Comparison of ENCODE assay signal across 16 cellular contexts in genomic region chr11:33703771-33704170, GRCh38. TPM values are rescaled to one million over a fixed set of nuclear protein-coding genes. Genes with fewer than 3 reads are reported as not detected.
DNase-seq lines count a peak whose midpoint lies in the region; ATAC-seq, FAIRE-seq and TF ChIP-seq lines count a peak whose summit lies in the region.
"Had no signal": no experiment of that assay in that cellular context is flagged by ENCODE, and none has a peak within 500 bp of the region (broad histone marks: within the 10 kb centered on the region; RNA-seq: fewer than 3 reads in every experiment).

No MANE protein-coding gene starts in this region.

- no peaks in the 10 kb centered on the region for H4K20me1 ChIP-seq in K562 (replicated peaks; ENCODE audit: control insufficient read depth, insufficient read depth, low read length)
- H4K20me1 ChIP-seq: BLaER1 had no signal

- no peak for TF ChIP-seq EP300 in K562 (IDR thresholded peaks at IDR 0.05; ENCODE audit: low read length)

- H2AFZ ChIP-seq in K562 (ENCODE audit: low read depth, low read length) = no peak overlapping the region
- H2AFZ ChIP-seq: GM23338 had no signal

- H3K9me1 ChIP-seq in K562 (ENCODE audit: control insufficient read depth, insufficient read depth, low read length) = no peaks in the 10 kb centered on the region

- peaks cover 10% of the 10 kb centered on the region for H3K4me1 Mint-ChIP-seq in activated CD4-positive, alpha-beta T cell treated with anti-CD3 and anti-CD28 coated beads for 36 hours

- CTCF ChIA-PET in K562 (lab: Yijun Ruan, JAX; ENCODE audit: low intra/inter-chr PET ratio) = no interaction called here
- CTCF ChIA-PET in activated CD4-positive, alpha-beta T cell treated with anti-CD3 and anti-CD28 coated beads for 36 hours (lab: Charles Lee) = interaction anchor here (2.3 kb wide), 1 partner anchor 13 kb away, joined by 6 read pairs; no protein-coding TSS in a partner anchor

- H3K27me3 ChIP-seq in K562 (ENCODE audit: control insufficient read depth in 2 of 2, insufficient read depth in 2 of 2, low read length in 2 of 2) (0 out of 5 replicates have a peak, but pooled peaks cover 0 to 10% of the 10 kb centered on the region in 2 experiments), right atrium auricular region (no peaks in the 10 kb centered on the region)
- H3K27me3 ChIP-seq: BLaER1 had no signal

- H3K9me3 Mint-ChIP-seq in activated CD4-positive, alpha-beta T cell treated with anti-CD3 and anti-CD28 coated beads for 36 hours (ENCODE audit: low read depth) = no peaks in the 10 kb centered on the region
- H3K9me3 Mint-ChIP-seq: activated B cell treated with CpG ODN at 0.5 μM for 24 hours; activated T-helper 2 cell treated with anti-CD3 and anti-CD28 coated beads, Interferon-gamma antibody, Interleukin-2, Interleukin-4, amounts not matched to agents 10 μg/mL and 5 μg/mL and 100 μg/mL, durations not matched to agents 14 hours and 24 hours and 36 hours; GM23338; naive thymus-derived CD4-positive, alpha-beta T cell; stimulated activated effector memory CD8-positive, alpha-beta T cell treated with anti-CD3 and anti-CD28 coated beads, Interleukin-12 subunit alpha, Interleukin-12 subunit beta, amount 100 ng/mL, for 72 hours had no signal

- H3K9ac ChIP-seq in K562 (ENCODE audit: insufficient read depth in 1 of 2, low read depth in 2 of 2, low read length in 2 of 2) = no peak overlapping the region
- H3K9ac ChIP-seq: BLaER1 had no signal

- no peak for FAIRE-seq in K562 (lab: Jason Lieb, UNC)

- intact Hi-C loops in K562 (cut with micrococcal nuclease) = no loop called here
- intact Hi-C loops in sciatic nerve (cut with DNase I) = loop anchor here (5.0 kb wide), 2 partner anchors 34 to 1219 kb away; partner anchors contain the start of gene CD59
- intact Hi-C loops in activated CD4-positive, alpha-beta T cell treated with anti-CD3 and anti-CD28 coated beads for 36 hours (cut with DNase I, micrococcal nuclease) = loop anchor here in 1 of 2 experiments (5.0 kb wide), 1 partner anchor 1121 kb away; the partner anchor contains the start of gene EIF3M

- TF ChIP-seq RAD21 in K562 (CRISPR knock-in tag; conservative IDR thresholded peaks at IDR 0.05 in 1 of 2, IDR thresholded peaks at IDR 0.05 in 1 of 2) = no peak

- H3K4me2 ChIP-seq in K562 (ENCODE audit: insufficient read depth, low read length) = no peak overlapping the region
- H3K4me2 ChIP-seq: BLaER1, GM23338 had no signal

- TF ChIP-seq CTCF in K562 (IDR thresholded peaks at IDR 0.05 in 2 of 3, conservative IDR thresholded peaks at IDR 0.05 in 1 of 3; ENCODE audit: insufficient read depth in 2 of 3, low read depth in 1 of 3, low read length in 3 of 3) (no peak), right atrium auricular region (IDR thresholded peaks at IDR 0.05) (no peak)

- H3K4me1 ChIP-seq in K562 (replicated peaks in 1 of 2; ENCODE audit: control insufficient read depth in 2 of 2, insufficient read depth in 2 of 2, low read length in 2 of 2) (peaks cover 17 to 18% of the 10 kb centered on the region in 2 experiments), right atrium auricular region (peaks cover 0 to 91% of the 10 kb centered on the region in 2 donors)

- no TSS peak for BruUV-seq in K562 (replicated peaks; lab: Mats Ljungman, UMichigan)

- H3K27ac Mint-ChIP-seq in activated CD4-positive, alpha-beta T cell treated with anti-CD3 and anti-CD28 coated beads for 36 hours = no peak overlapping the region
- H3K27ac Mint-ChIP-seq: activated B cell treated with CpG ODN at 0.5 μM for 24 hours; activated T-helper 2 cell treated with anti-CD3 and anti-CD28 coated beads, Interferon-gamma antibody, Interleukin-2, Interleukin-4, amounts not matched to agents 10 μg/mL and 5 μg/mL and 100 μg/mL, durations not matched to agents 14 hours and 24 hours and 36 hours; GM23338; naive thymus-derived CD4-positive, alpha-beta T cell; stimulated activated effector memory CD8-positive, alpha-beta T cell treated with anti-CD3 and anti-CD28 coated beads, Interleukin-12 subunit alpha, Interleukin-12 subunit beta, amount 100 ng/mL, for 72 hours had no signal

- peaks cover 4% of the 10 kb centered on the region for H3K27me3 Mint-ChIP-seq in activated CD4-positive, alpha-beta T cell treated with anti-CD3 and anti-CD28 coated beads for 36 hours
- H3K27me3 Mint-ChIP-seq: activated B cell treated with CpG ODN at 0.5 μM for 24 hours had no signal

- H3K27ac ChIP-seq in K562 (ENCODE audit: extremely low read depth, low read depth, low read length) (no peak overlapping the region), right atrium auricular region (peak overlapping the region; percentile 70 to 81)
- H3K27ac ChIP-seq: BLaER1 had no signal

- DNase-seq in EH (ENCODE audit: low read depth) = peak; percentile 52
- no peak for DNase-seq in K562 (ENCODE audit: extremely low read depth in 1 of 4, low spot score in 3 of 4)
- DNase-seq in right atrium auricular region (ENCODE audit: low spot score) = no peak
- DNase-seq in sciatic nerve (ENCODE audit: low spot score) = peak; percentile 59
- no peak for DNase-seq in anterior cingulate cortex (lab: John Stamatoyannopoulos, UW)
- DNase-seq in NCI-H1105 (lab: John Stamatoyannopoulos, UW) = no peak
- DNase-seq in activated CD4-positive, alpha-beta T cell treated with anti-CD3 and anti-CD28 coated beads for 36 hours = no peak
- no peak for DNase-seq in NCI-H345 treated with DMSO at 0.1 percent for 48 hours (lab: John Stamatoyannopoulos, UW; ENCODE audit: unreplicated experiment)
- DNase-seq: activated B cell treated with CpG ODN at 0.5 μM for 24 hours; naive thymus-derived CD4-positive, alpha-beta T cell; NCI-H2171 treated with DMSO at 0.1 percent for 48 hours; SIG-M5 had no signal

- H3K4me3 Mint-ChIP-seq in activated CD4-positive, alpha-beta T cell treated with anti-CD3 and anti-CD28 coated beads for 36 hours = no peak overlapping the region
- H3K4me3 Mint-ChIP-seq: activated B cell treated with CpG ODN at 0.5 μM for 24 hours; GM23338; naive thymus-derived CD4-positive, alpha-beta T cell; stimulated activated effector memory CD8-positive, alpha-beta T cell treated with anti-CD3 and anti-CD28 coated beads, Interleukin-12 subunit alpha, Interleukin-12 subunit beta, amount 100 ng/mL, for 72 hours had no signal

- H3K36me3 Mint-ChIP-seq in activated CD4-positive, alpha-beta T cell treated with anti-CD3 and anti-CD28 coated beads for 36 hours (ENCODE audit: low read depth) = peaks cover 1% of the 10 kb centered on the region

- 75% methylated on average over 4 of the region's 5 CpGs for WGBS in K562 (ENCODE audit: insufficient coverage, low coverage, missing lambda C conversion rate)

- POLR2A ChIA-PET in K562 (lab: Yijun Ruan, JAX) = interaction anchor here (1.7 kb wide), 1 partner anchor 12 kb away, joined by 6 read pairs; no protein-coding TSS in a partner anchor
- POLR2A ChIA-PET in activated CD4-positive, alpha-beta T cell treated with anti-CD3 and anti-CD28 coated beads for 36 hours (lab: Charles Lee) = no interaction called here

- TF ChIP-seq POLR2A in K562 (conservative IDR thresholded peaks at IDR 0.05) = no peak

- H3K36me3 ChIP-seq in K562 (ENCODE audit: control insufficient read depth, insufficient read depth, low read length) (peaks cover 29% of the 10 kb centered on the region; the same call in 2 of the 3 replicates), right atrium auricular region (peaks cover 12% of the 10 kb centered on the region)

- ATAC-seq in K562 (no peak), sciatic nerve (no peak)
- no peak for ATAC-seq in activated CD4-positive, alpha-beta T cell treated with anti-CD3 and anti-CD28 coated beads for 36 hours
- ATAC-seq: GM23338; naive thymus-derived CD4-positive, alpha-beta T cell; stimulated activated effector memory CD8-positive, alpha-beta T cell treated with anti-CD3 and anti-CD28 coated beads, Interleukin-12 subunit alpha, Interleukin-12 subunit beta, amount 100 ng/mL, for 72 hours had no signal

- no peaks in the 10 kb centered on the region for H3K9me3 ChIP-seq in K562 (replicated peaks; ENCODE audit: control insufficient read depth, insufficient read depth, low read depth, low read length)
- no peaks in the 10 kb centered on the region for H3K9me3 ChIP-seq in right atrium auricular region
- H3K9me3 ChIP-seq: BLaER1 had no signal

- H3K4me3 ChIP-seq in K562 = no peak overlapping the region
- no peak overlapping the region for H3K4me3 ChIP-seq in right atrium auricular region
- H3K4me3 ChIP-seq: BLaER1, GM23338 had no signal

- in situ Hi-C loops in K562 (cut with MboI) = no loop called here

- no peaks in the 10 kb centered on the region for H3K79me2 ChIP-seq in K562 (ENCODE audit: control insufficient read depth, insufficient read depth, low read length)

RNA-seq across cellular contexts. Expression of gene C11orf91, which starts 3.1 kb away (rescaled TPM):
- total RNA-seq in K562 (2011; cell fraction: chromatin; rRNA removed; ENCODE audit: low replicate concordance) = not detected in 2 replicates
- not detected in 2 replicates for total RNA-seq in K562 (2011; cell fraction: nucleolus; rRNA removed)
- total RNA-seq in K562 (2011; cell fraction: nucleoplasm; rRNA removed) = not detected in 2 replicates
- total RNA-seq in K562 (2014; rRNA removed) (not detected in 2 replicates), K562 (2014; rRNA removed; fragmentation: Illumina TruSeq; extraction: Trizol) (not detected in 2 replicates), K562 (2015; rRNA removed; fragmentation: Illumina TruSeq; extraction: Trizol) (not detected in 2 replicates), K562 (2021) (not detected in 2 replicates), right atrium auricular region (not detected), sciatic nerve (not detected)
- polyA plus RNA-seq in K562 (2011; rRNA removed) (not detected in 2 replicates), K562 (2014; fragmentation: Illumina TruSeq; extraction: Trizol) (not detected in 2 replicates), K562 (2014; fragmentation: Nextera tagmentation; extraction: Ambion mirVana) (not detected), K562 (2014; rRNA removed) (not detected in 2 replicates)
- polyA plus RNA-seq in K562 (2011; cell fraction: cytosol; rRNA removed) = not detected in 2 replicates
- polyA plus RNA-seq in K562 (2011; cell fraction: nucleus; rRNA removed) = not detected in 2 replicates
- polyA plus RNA-seq in K562 (2012) = not detected in 2 replicates
- polyA minus RNA-seq in K562 (2011; rRNA and poly(A)+ RNA removed) = not detected in 2 replicates
- polyA minus RNA-seq in K562 (2011; cell fraction: cytosol; rRNA and poly(A)+ RNA removed) = not detected in 2 replicates
- polyA minus RNA-seq in K562 (2011; cell fraction: nucleus; rRNA and poly(A)+ RNA removed) = not detected in 2 replicates
- not detected for total RNA-seq in activated CD4-positive, alpha-beta T cell treated with anti-CD3 and anti-CD28 coated beads for 36 hours
- total RNA-seq: activated T-helper 2 cell treated with anti-CD3 and anti-CD28 coated beads, Interferon-gamma antibody, Interleukin-2, Interleukin-4, amounts not matched to agents 10 μg/mL and 5 μg/mL and 100 μg/mL, durations not matched to agents 14 hours and 24 hours and 36 hours; GM23338; naive thymus-derived CD4-positive, alpha-beta T cell had no signal
- polyA plus RNA-seq: GM23338; naive thymus-derived CD4-positive, alpha-beta T cell had no signal

RNA-seq across cellular contexts. Expression of gene CD59, which starts 32.5 kb away (rescaled TPM):
- total RNA-seq in K562 (2011; cell fraction: chromatin; rRNA removed; ENCODE audit: low replicate concordance) = 143 and 169 TPM in 2 replicates
- 151 TPM in 2 replicates for total RNA-seq in K562 (2011; cell fraction: nucleolus; rRNA removed)
- 143 and 167 TPM in 2 replicates for total RNA-seq in K562 (2011; cell fraction: nucleoplasm; rRNA removed)
- total RNA-seq in K562 (2014; rRNA removed) (38.1 and 59.9 TPM in 2 replicates), K562 (2014; rRNA removed; fragmentation: Illumina TruSeq; extraction: Trizol) (155 and 191 TPM in 2 replicates), K562 (2015; rRNA removed; fragmentation: Illumina TruSeq; extraction: Trizol) (95.2 and 104 TPM in 2 replicates), K562 (2021) (171 and 173 TPM in 2 replicates), right atrium auricular region (100 to 1,000 TPM; 414 to 561 TPM), sciatic nerve (679 TPM)
- polyA plus RNA-seq in K562 (2011; rRNA removed) (235 and 338 TPM in 2 replicates), K562 (2014; fragmentation: Illumina TruSeq; extraction: Trizol) (218 and 230 TPM in 2 replicates), K562 (2014; fragmentation: Nextera tagmentation; extraction: Ambion mirVana) (100 to 1,000 TPM; 283 to 287 TPM), K562 (2014; rRNA removed) (125 and 146 TPM in 2 replicates)
- 175 and 195 TPM in 2 replicates for polyA plus RNA-seq in K562 (2011; cell fraction: cytosol; rRNA removed)
- polyA plus RNA-seq in K562 (2011; cell fraction: nucleus; rRNA removed) = 82.1 and 94.2 TPM in 2 replicates
- 117 and 172 TPM in 2 replicates for polyA plus RNA-seq in K562 (2012)
- 172 and 217 TPM in 2 replicates for polyA minus RNA-seq in K562 (2011; rRNA and poly(A)+ RNA removed)
- polyA minus RNA-seq in K562 (2011; cell fraction: cytosol; rRNA and poly(A)+ RNA removed) = 39.2 and 67.7 TPM in 2 replicates
- 23.2 and 27.7 TPM in 2 replicates for polyA minus RNA-seq in K562 (2011; cell fraction: nucleus; rRNA and poly(A)+ RNA removed)
- 10 to 100 TPM; 58.2 to 60.0 TPM for total RNA-seq in activated CD4-positive, alpha-beta T cell treated with anti-CD3 and anti-CD28 coated beads for 36 hours

Comparison
In these comparisons a context has a peak if more than half of its experiments do, and no peak if none do; other contexts are left out.
1. DNase-seq: peak in EH (single experiment) and sciatic nerve (single experiment); none in K562 (0 of 4), right atrium auricular region (single experiment), anterior cingulate cortex (0 of 58), NCI-H1105 (single experiment), activated CD4-positive, alpha-beta T cell treated with anti-CD3 and anti-CD28 coated beads for 36 hours (single experiment) and NCI-H345 treated with DMSO at 0.1 percent for 48 hours (single experiment).